In the genomic region with DNA sequence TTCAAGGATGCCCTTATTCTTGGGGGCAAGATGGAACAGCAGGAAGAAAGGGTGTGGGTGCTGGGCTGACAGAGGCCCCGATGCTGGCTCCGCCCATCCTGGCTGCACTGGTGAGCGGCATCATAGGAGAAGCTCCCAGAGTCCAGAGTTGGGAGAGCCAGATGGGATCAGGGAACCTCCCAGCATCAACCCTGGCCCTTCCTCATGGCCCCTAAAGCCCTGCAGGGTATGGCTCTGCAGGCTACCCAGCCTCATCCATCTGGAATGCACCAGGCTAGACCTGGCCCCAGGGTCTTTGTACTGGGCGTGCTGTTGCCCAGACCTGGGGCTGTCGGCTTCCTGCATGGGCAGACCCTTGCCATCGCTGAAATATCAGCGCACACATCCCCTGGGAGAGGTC, we compare ENCODE assay signal across 1 cellular context.
TF ChIP-seq lines count a peak whose summit lies in the region.

No MANE protein-coding gene starts in this region.

TF ChIP-seq in GM23338, 12 proteins besides CTCF, POLR2A, EP300 and RAD21:
- TF ChIP-seq, protein P1, sequence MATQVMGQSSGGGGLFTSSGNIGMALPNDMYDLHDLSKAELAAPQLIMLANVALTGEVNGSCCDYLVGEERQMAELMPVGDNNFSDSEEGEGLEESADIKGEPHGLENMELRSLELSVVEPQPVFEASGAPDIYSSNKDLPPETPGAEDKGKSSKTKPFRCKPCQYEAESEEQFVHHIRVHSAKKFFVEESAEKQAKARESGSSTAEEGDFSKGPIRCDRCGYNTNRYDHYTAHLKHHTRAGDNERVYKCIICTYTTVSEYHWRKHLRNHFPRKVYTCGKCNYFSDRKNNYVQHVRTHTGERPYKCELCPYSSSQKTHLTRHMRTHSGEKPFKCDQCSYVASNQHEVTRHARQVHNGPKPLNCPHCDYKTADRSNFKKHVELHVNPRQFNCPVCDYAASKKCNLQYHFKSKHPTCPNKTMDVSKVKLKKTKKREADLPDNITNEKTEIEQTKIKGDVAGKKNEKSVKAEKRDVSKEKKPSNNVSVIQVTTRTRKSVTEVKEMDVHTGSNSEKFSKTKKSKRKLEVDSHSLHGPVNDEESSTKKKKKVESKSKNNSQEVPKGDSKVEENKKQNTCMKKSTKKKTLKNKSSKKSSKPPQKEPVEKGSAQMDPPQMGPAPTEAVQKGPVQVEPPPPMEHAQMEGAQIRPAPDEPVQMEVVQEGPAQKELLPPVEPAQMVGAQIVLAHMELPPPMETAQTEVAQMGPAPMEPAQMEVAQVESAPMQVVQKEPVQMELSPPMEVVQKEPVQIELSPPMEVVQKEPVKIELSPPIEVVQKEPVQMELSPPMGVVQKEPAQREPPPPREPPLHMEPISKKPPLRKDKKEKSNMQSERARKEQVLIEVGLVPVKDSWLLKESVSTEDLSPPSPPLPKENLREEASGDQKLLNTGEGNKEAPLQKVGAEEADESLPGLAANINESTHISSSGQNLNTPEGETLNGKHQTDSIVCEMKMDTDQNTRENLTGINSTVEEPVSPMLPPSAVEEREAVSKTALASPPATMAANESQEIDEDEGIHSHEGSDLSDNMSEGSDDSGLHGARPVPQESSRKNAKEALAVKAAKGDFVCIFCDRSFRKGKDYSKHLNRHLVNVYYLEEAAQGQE (IDR thresholded peaks at IDR 0.05; ENCODE audit: unreplicated experiment), result no peak
- TF ChIP-seq ZNF114 (CRISPR knock-in tag; IDR thresholded peaks at IDR 0.05), result no peak
- TF ChIP-seq JUNB (IDR thresholded peaks at IDR 0.05; ENCODE audit: unreplicated experiment), result no peak
- TF ChIP-seq STAT1 (IDR thresholded peaks at IDR 0.05; ENCODE audit: unreplicated experiment), result no peak
- TF ChIP-seq EZH2 (IDR thresholded peaks at IDR 0.05; ENCODE audit: low read depth, unreplicated experiment), result no peak
- TF ChIP-seq NANOG (IDR thresholded peaks at IDR 0.05; ENCODE audit: borderline replicate concordance), result no peak
- TF ChIP-seq POLR2AphosphoS5 (IDR thresholded peaks at IDR 0.05; ENCODE audit: low read depth), result no peak
- no peak for TF ChIP-seq EZH2phosphoT487 (IDR thresholded peaks at IDR 0.05; ENCODE audit: unreplicated experiment)
- no peak for TF ChIP-seq ZNF331 (CRISPR knock-in tag; IDR thresholded peaks at IDR 0.05; ENCODE audit: low read depth)
- TF ChIP-seq, protein P2, sequence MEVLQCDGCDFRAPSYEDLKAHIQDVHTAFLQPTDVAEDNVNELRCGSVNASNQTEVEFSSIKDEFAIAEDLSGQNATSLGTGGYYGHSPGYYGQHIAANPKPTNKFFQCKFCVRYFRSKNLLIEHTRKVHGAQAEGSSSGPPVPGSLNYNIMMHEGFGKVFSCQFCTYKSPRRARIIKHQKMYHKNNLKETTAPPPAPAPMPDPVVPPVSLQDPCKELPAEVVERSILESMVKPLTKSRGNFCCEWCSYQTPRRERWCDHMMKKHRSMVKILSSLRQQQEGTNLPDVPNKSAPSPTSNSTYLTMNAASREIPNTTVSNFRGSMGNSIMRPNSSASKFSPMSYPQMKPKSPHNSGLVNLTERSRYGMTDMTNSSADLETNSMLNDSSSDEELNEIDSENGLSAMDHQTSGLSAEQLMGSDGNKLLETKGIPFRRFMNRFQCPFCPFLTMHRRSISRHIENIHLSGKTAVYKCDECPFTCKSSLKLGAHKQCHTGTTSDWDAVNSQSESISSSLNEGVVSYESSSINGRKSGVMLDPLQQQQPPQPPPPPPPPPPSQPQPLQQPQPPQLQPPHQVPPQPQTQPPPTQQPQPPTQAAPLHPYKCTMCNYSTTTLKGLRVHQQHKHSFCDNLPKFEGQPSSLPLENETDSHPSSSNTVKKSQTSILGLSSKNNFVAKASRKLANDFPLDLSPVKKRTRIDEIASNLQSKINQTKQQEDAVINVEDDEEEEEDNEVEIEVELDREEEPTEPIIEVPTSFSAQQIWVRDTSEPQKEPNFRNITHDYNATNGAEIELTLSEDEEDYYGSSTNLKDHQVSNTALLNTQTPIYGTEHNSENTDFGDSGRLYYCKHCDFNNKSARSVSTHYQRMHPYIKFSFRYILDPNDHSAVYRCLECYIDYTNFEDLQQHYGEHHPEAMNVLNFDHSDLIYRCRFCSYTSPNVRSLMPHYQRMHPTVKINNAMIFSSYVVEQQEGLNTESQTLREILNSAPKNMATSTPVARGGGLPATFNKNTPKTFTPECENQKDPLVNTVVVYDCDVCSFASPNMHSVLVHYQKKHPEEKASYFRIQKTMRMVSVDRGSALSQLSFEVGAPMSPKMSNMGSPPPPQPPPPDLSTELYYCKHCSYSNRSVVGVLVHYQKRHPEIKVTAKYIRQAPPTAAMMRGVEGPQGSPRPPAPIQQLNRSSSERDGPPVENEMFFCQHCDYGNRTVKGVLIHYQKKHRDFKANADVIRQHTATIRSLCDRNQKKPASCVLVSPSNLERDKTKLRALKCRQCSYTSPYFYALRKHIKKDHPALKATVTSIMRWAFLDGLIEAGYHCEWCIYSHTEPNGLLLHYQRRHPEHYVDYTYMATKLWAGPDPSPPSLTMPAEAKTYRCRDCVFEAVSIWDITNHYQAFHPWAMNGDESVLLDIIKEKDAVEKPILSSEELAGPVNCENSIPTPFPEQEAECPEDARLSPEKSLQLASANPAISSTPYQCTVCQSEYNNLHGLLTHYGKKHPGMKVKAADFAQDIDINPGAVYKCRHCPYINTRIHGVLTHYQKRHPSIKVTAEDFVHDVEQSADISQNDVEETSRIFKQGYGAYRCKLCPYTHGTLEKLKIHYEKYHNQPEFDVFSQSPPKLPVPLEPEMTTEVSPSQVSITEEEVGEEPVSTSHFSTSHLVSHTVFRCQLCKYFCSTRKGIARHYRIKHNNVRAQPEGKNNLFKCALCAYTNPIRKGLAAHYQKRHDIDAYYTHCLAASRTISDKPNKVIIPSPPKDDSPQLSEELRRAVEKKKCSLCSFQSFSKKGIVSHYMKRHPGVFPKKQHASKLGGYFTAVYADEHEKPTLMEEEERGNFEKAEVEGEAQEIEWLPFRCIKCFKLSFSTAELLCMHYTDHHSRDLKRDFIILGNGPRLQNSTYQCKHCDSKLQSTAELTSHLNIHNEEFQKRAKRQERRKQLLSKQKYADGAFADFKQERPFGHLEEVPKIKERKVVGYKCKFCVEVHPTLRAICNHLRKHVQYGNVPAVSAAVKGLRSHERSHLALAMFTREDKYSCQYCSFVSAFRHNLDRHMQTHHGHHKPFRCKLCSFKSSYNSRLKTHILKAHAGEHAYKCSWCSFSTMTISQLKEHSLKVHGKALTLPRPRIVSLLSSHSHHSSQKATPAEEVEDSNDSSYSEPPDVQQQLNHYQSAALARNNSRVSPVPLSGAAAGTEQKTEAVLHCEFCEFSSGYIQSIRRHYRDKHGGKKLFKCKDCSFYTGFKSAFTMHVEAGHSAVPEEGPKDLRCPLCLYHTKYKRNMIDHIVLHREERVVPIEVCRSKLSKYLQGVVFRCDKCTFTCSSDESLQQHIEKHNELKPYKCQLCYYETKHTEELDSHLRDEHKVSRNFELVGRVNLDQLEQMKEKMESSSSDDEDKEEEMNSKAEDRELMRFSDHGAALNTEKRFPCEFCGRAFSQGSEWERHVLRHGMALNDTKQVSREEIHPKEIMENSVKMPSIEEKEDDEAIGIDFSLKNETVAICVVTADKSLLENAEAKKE (CRISPR knock-in tag; IDR thresholded peaks at IDR 0.05), result no peak
- TF ChIP-seq CREB1 (CRISPR knock-in tag; IDR thresholded peaks at IDR 0.05; ENCODE audit: low read depth), result no peak
- TF ChIP-seq, protein P3, sequence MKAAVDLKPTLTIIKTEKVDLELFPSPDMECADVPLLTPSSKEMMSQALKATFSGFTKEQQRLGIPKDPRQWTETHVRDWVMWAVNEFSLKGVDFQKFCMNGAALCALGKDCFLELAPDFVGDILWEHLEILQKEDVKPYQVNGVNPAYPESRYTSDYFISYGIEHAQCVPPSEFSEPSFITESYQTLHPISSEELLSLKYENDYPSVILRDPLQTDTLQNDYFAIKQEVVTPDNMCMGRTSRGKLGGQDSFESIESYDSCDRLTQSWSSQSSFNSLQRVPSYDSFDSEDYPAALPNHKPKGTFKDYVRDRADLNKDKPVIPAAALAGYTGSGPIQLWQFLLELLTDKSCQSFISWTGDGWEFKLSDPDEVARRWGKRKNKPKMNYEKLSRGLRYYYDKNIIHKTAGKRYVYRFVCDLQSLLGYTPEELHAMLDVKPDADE (IDR thresholded peaks at IDR 0.05), result no peak
